ENCODE assay signal across 16 cellular contexts in genomic region chr2:156562136-156562535, GRCh38.
DNase-seq lines count a peak whose midpoint lies in the region; ATAC-seq and TF ChIP-seq lines count a peak whose summit lies in the region.
"Had no signal": no experiment of that assay in that cellular context is flagged by ENCODE, and none has a peak within 500 bp of the region (broad histone marks: within the 10 kb centered on the region; RNA-seq: fewer than 3 reads in every experiment).

No MANE protein-coding gene starts in this region.

- H3K4me3 ChIP-seq in dorsolateral prefrontal cortex (no peak overlapping the region), colonic mucosa (no peak overlapping the region), left lung (no peak overlapping the region)
- H3K4me3 ChIP-seq: SJSA1, thyroid gland had no signal

- intact Hi-C loops in dorsolateral prefrontal cortex (cut with DNase I) (no loop called here), colonic mucosa (cut with DNase I) (no loop called here), left lung (cut with DNase I) (no loop called here)

- H3K9me3 ChIP-seq in colonic mucosa (no peaks in the 10 kb centered on the region), left lung (no peaks in the 10 kb centered on the region)
- H3K9me3 ChIP-seq: SJSA1, thyroid gland had no signal

- H3K36me3 ChIP-seq in colonic mucosa: no peaks in the 10 kb centered on the region
- peaks cover 0 to 26% of the 10 kb centered on the region in 2 donors for H3K36me3 ChIP-seq in left lung

- ATAC-seq in HG03135 (IDR thresholded peaks at IDR 0.05; ENCODE audit: unreplicated experiment) (no peak), left lung (no peak)
- ATAC-seq: activated CD4-positive, alpha-beta T cell treated with anti-CD3 and anti-CD28 coated beads for 36 hours; stimulated activated memory B cell treated with anti-CD40 and anti-IgM and Interleukin-4, amounts not matched to agents 10 μg/mL and 1 μg/mL and 100 μg/mL, for 72 hours had no signal

- no peak overlapping the region for H3K9ac ChIP-seq in colonic mucosa (ENCODE audit: low read depth in 2 of 2, low read length in 2 of 2)

- H3K4me1 ChIP-seq in colonic mucosa (no peaks in the 10 kb centered on the region), left lung (no peaks in the 10 kb centered on the region)
- H3K4me1 ChIP-seq: thyroid gland had no signal

- TF ChIP-seq CTCF in dorsolateral prefrontal cortex (IDR thresholded peaks at IDR 0.05 in 54 of 56, conservative IDR thresholded peaks at IDR 0.05 in 2 of 56; ENCODE audit: low read depth in 1 of 56, partially characterized antibody in 56 of 56): no peak
- no peak for TF ChIP-seq CTCF in colonic mucosa (IDR thresholded peaks at IDR 0.05)
- TF ChIP-seq CTCF in left lung (IDR thresholded peaks at IDR 0.05): no peak

- peak in 69 of 76 experiments; percentile 0 to 87 (median 61) for DNase-seq in HUDEP-2 (lab: John Stamatoyannopoulos, UW; ENCODE audit: unreplicated experiment in 76 of 76)
- DNase-seq in NCI-H2081 (lab: John Stamatoyannopoulos, UW): peak; percentile 52 to 86
- DNase-seq in NCI-H82 treated with DMSO at 0.1 percent for 48 hours (lab: John Stamatoyannopoulos, UW; ENCODE audit: unreplicated experiment): peak; percentile 94
- peak; percentile 45 for DNase-seq in left kidney (ENCODE audit: low read depth, low spot score)
- DNase-seq in dorsolateral prefrontal cortex: no peak
- DNase-seq in colonic mucosa: no peak
- no peak for DNase-seq in left lung
- DNase-seq: activated CD4-positive, alpha-beta T cell treated with anti-CD3 and anti-CD28 coated beads for 36 hours; activated effector memory CD4-positive, alpha-beta T cell treated with Interleukin-2 at 50 U/mL for 16 hours; AML-193; amygdala; hippocampal formation; thyroid gland had no signal

- H3K27me3 ChIP-seq in dorsolateral prefrontal cortex: no peaks in the 10 kb centered on the region
- H3K27me3 ChIP-seq in colonic mucosa: no peaks in the 10 kb centered on the region
- H3K27me3 ChIP-seq in left lung: no peaks in the 10 kb centered on the region
- H3K27me3 ChIP-seq: SJSA1, thyroid gland had no signal

- H3K27ac ChIP-seq in dorsolateral prefrontal cortex (peak overlapping the region in 1 of 59 donors; percentile 16), colonic mucosa (no peak overlapping the region), left lung (no peak overlapping the region)
- H3K27ac ChIP-seq: SJSA1, thyroid gland had no signal

Comparison
In these comparisons a context has a peak if more than half of its experiments do, and no peak if none do; other contexts are left out.
1. DNase-seq: peak in HUDEP-2 (69 of 76), NCI-H2081 (2 of 2), NCI-H82 treated with DMSO at 0.1 percent for 48 hours (single experiment) and left kidney (single experiment); none in dorsolateral prefrontal cortex (0 of 10), colonic mucosa (single experiment) and left lung (0 of 2).